ENCODE assay signal across 10 cellular contexts in genomic region chr10:77887631-77888355, GRCh38. TPM values are rescaled to one million over a fixed set of nuclear protein-coding genes. Genes with fewer than 3 reads are reported as not detected.
DNase-seq lines count a peak whose midpoint lies in the region; ATAC-seq, FAIRE-seq and TF ChIP-seq lines count a peak whose summit lies in the region.
"Had no signal": no experiment of that assay in that cellular context is flagged by ENCODE, and none has a peak within 500 bp of the region (broad histone marks: within the 10 kb centered on the region; RNA-seq: fewer than 3 reads in every experiment).

No MANE protein-coding gene starts in this region.

- FAIRE-seq in H1 (lab: Jason Lieb, UNC), result no peak

- peak overlapping the region; percentile 64 for H4K5ac ChIP-seq in H1 (ENCODE audit: insufficient read length, low read depth, low read length)

- peak overlapping the region; percentile 60 for H2BK12ac ChIP-seq in H1 (ENCODE audit: low read depth, low read length)

- H2BK120ac ChIP-seq in H1 (replicated peaks; ENCODE audit: low read depth, low read length), result peak overlapping the region; percentile 73

- H3K27me3 Mint-ChIP-seq in activated T-helper 2 cell treated with anti-CD3 and anti-CD28 coated beads, Interferon-gamma antibody, Interleukin-2, Interleukin-4, amounts not matched to agents 10 μg/mL and 5 μg/mL and 100 μg/mL, durations not matched to agents 14 hours and 24 hours and 36 hours (ENCODE audit: low read depth), result no peaks in the 10 kb centered on the region

- no peak overlapping the region for H3K27ac Mint-ChIP-seq in activated T-helper 2 cell treated with anti-CD3 and anti-CD28 coated beads, Interferon-gamma antibody, Interleukin-2, Interleukin-4, amounts not matched to agents 10 μg/mL and 5 μg/mL and 100 μg/mL, durations not matched to agents 14 hours and 24 hours and 36 hours

- intact Hi-C loops in lower lobe of right lung (cut with DNase I), result no loop called here
- intact Hi-C loops in activated T-helper 2 cell treated with anti-CD3 and anti-CD28 coated beads, Interferon-gamma antibody, Interleukin-2, Interleukin-4, amounts not matched to agents 10 μg/mL and 5 μg/mL and 100 μg/mL, durations not matched to agents 14 hours and 24 hours and 36 hours (cut with micrococcal nuclease), result no loop called here

- TF ChIP-seq RAD21 in H1 (IDR thresholded peaks at IDR 0.05 in 1 of 2, conservative IDR thresholded peaks at IDR 0.05 in 1 of 2; ENCODE audit: low read depth in 2 of 2, low read length in 2 of 2), result no peak

- peak overlapping the region; percentile 62 to 63 for H3K4me2 ChIP-seq in H1 (ENCODE audit: insufficient read depth in 1 of 2, low read depth in 2 of 2, low read length in 2 of 2)

- H3K36me3 ChIP-seq in H1 (ENCODE audit: control insufficient read depth in 2 of 4, insufficient read depth in 4 of 4, low read length in 3 of 4) (no peaks in the 10 kb centered on the region), lower lobe of right lung (no peaks in the 10 kb centered on the region)

- H3K36me3 Mint-ChIP-seq in activated T-helper 2 cell treated with anti-CD3 and anti-CD28 coated beads, Interferon-gamma antibody, Interleukin-2, Interleukin-4, amounts not matched to agents 10 μg/mL and 5 μg/mL and 100 μg/mL, durations not matched to agents 14 hours and 24 hours and 36 hours (ENCODE audit: low read depth), result no peaks in the 10 kb centered on the region

- WGBS in H1 (ENCODE audit: extremely low coverage in 1 of 2, insufficient coverage in 1 of 2, insufficient read length in 1 of 2, insufficient replicate concordance in 2 of 2, low coverage in 1 of 2, low lambda C conversion rate in 2 of 2, missing lambda C conversion rate in 1 of 2), 2 experiments, result 48% methylated on average over 11 of the region's 11 CpGs; no CpG with 5 or more reads in 1 of the 2 experiments

- peak overlapping the region; percentile 43 for H2BK20ac ChIP-seq in H1 (ENCODE audit: low read length)

- H3K4me3 Mint-ChIP-seq in activated T-helper 2 cell treated with anti-CD3 and anti-CD28 coated beads, Interferon-gamma antibody, Interleukin-2, Interleukin-4, amounts not matched to agents 10 μg/mL and 5 μg/mL and 100 μg/mL, durations not matched to agents 14 hours and 24 hours and 36 hours (ENCODE audit: low read depth), result no peak overlapping the region

- DNase-seq in NCI-H345 treated with DMSO at 0.1 percent for 48 hours (lab: John Stamatoyannopoulos, UW; ENCODE audit: unreplicated experiment) (peak; percentile 37), H1 (ENCODE audit: low read depth in 1 of 2, low spot score in 2 of 2) (no peak), lower lobe of right lung (no peak), glomerular visceral epithelial cell (ENCODE audit: extremely low spot score) (no peak), AML-193 (lab: John Stamatoyannopoulos, UW) (no peak)
- no peak for DNase-seq in activated T-helper 2 cell treated with anti-CD3 and anti-CD28 coated beads, Interferon-gamma antibody, Interleukin-2, Interleukin-4, amounts not matched to agents 10 μg/mL and 5 μg/mL and 100 μg/mL, durations not matched to agents 14 hours and 24 hours and 36 hours (ENCODE audit: low spot score)
- DNase-seq: SHP77 had no signal

- no peak overlapping the region; a peak in 2 of 7 replicates for H3K9ac ChIP-seq in H1 (replicated peaks in 1 of 4; ENCODE audit: extremely low read depth in 1 of 4, low read depth in 3 of 4, low read length in 3 of 4)

- ATAC-seq in lower lobe of right lung (peak in 1 of 2 donors; percentile 27), GM21515 (IDR thresholded peaks at IDR 0.05; ENCODE audit: unreplicated experiment) (no peak)
- ATAC-seq: K562 had no signal

- H3K4me1 Mint-ChIP-seq in activated T-helper 2 cell treated with anti-CD3 and anti-CD28 coated beads, Interferon-gamma antibody, Interleukin-2, Interleukin-4, amounts not matched to agents 10 μg/mL and 5 μg/mL and 100 μg/mL, durations not matched to agents 14 hours and 24 hours and 36 hours (ENCODE audit: low read depth), result no peaks in the 10 kb centered on the region

- H4K91ac ChIP-seq in H1 (replicated peaks; ENCODE audit: insufficient read length, low read length), result peak overlapping the region; percentile 54

- no peak overlapping the region for H3K23ac ChIP-seq in H1 (ENCODE audit: insufficient read length)

- H3K4me3 ChIP-seq in H1 (ENCODE audit: extremely low read depth in 1 of 4, insufficient read depth in 2 of 4, low read depth in 3 of 4, low read length in 4 of 4) (peak overlapping the region in 2 of 4 experiments; percentile 5 to 20; a peak in 1 of 8 replicates), lower lobe of right lung (peak overlapping the region; percentile 30)
- H3K4me3 ChIP-seq: K562 had no signal

- peaks cover 4 to 89% of the 10 kb centered on the region in 2 experiments; a peak in 3 of 4 replicates for H3K79me2 ChIP-seq in H1 (ENCODE audit: control insufficient read depth in 1 of 2, insufficient read depth in 2 of 2, low read length in 2 of 2)

- CTCF ChIA-PET in H1 (lab: Charles Lee; ENCODE audit: partially characterized antibody), result interaction anchor here (0.9 to 9.7 kb wide), 10 partner anchors 9 to 85 kb away, joined by 3 to 169 read pairs (median 4); no protein-coding TSS in a partner anchor

- H3K4ac ChIP-seq in H1 (replicated peaks; ENCODE audit: insufficient read length, low read depth, low read length), result no peak overlapping the region

- 0 out of 2 replicates have a peak overlapping the region, but pooled peaks have one; percentile 15 for H4K8ac ChIP-seq in H1 (ENCODE audit: extremely low read depth, insufficient read depth, low read length)

- no peaks in the 10 kb centered on the region for H3K9me3 Mint-ChIP-seq in activated T-helper 2 cell treated with anti-CD3 and anti-CD28 coated beads, Interferon-gamma antibody, Interleukin-2, Interleukin-4, amounts not matched to agents 10 μg/mL and 5 μg/mL and 100 μg/mL, durations not matched to agents 14 hours and 24 hours and 36 hours

- H3K9me3 ChIP-seq in H1 (ENCODE audit: insufficient read depth in 2 of 2, low read depth in 1 of 2, low read length in 1 of 2) (no peaks in the 10 kb centered on the region), lower lobe of right lung (no peaks in the 10 kb centered on the region)

- no peak for TF ChIP-seq POLR2A in H1 (IDR thresholded peaks at IDR 0.05; ENCODE audit: control extremely low read depth in 1 of 2, low read depth in 2 of 2, low read length in 2 of 2)

- TF ChIP-seq EP300 in H1 (IDR thresholded peaks at IDR 0.05; ENCODE audit: borderline replicate concordance in 1 of 2, low read depth in 2 of 2, low read length in 2 of 2), result no peak

- no peak overlapping the region for H2AFZ ChIP-seq in H1 (ENCODE audit: low read length)

- H3K14ac ChIP-seq in H1 (ENCODE audit: insufficient read length), result no peak overlapping the region

- H2AK5ac ChIP-seq in H1 (ENCODE audit: low read depth, low read length), result peak overlapping the region; percentile 11; the same call in 1 of the 2 replicates

- H3K23me2 ChIP-seq in H1 (ENCODE audit: low read depth, low read length), result no peaks in the 10 kb centered on the region

- H4K20me1 ChIP-seq in H1 (replicated peaks in 1 of 2; ENCODE audit: control insufficient read depth in 1 of 2, insufficient read depth in 2 of 2, low read length in 2 of 2), result peaks cover 3 to 6% of the 10 kb centered on the region in 2 experiments

- H3K18ac ChIP-seq in H1 (ENCODE audit: extremely low read depth, low read length), result peak overlapping the region; percentile 12; the same call in 1 of the 2 replicates

- peaks cover 30 to 51% (median 32%) of the 10 kb centered on the region in 4 experiments for H3K4me1 ChIP-seq in H1 (replicated peaks in 1 of 4; ENCODE audit: control insufficient read depth in 3 of 4, insufficient read depth in 4 of 4, low read length in 3 of 4)
- peaks cover 31% of the 10 kb centered on the region for H3K4me1 ChIP-seq in lower lobe of right lung

- peak overlapping the region; percentile 80; the same call in 1 of the 2 replicates for H2BK5ac ChIP-seq in H1 (ENCODE audit: low read depth, low read length)

- peaks cover 13% of the 10 kb centered on the region for H3K79me1 ChIP-seq in H1 (ENCODE audit: low read depth, low read length)

- H3K27ac ChIP-seq in H1 (ENCODE audit: low read depth, low read length), result peak overlapping the region; percentile 17; the same call in 1 of the 2 replicates
- H3K27ac ChIP-seq in lower lobe of right lung, result peak overlapping the region; percentile 53
- H3K27ac ChIP-seq in temporal lobe (ENCODE audit: low read depth, low read length), result peak overlapping the region; percentile 72

- POLR2A ChIA-PET in H1 (lab: Charles Lee; ENCODE audit: partially characterized antibody), result interaction anchor here (0.7 to 3.4 kb wide), 6 partner anchors 10 to 82 kb away, joined by 3 to 17 read pairs (median 4); no protein-coding TSS in a partner anchor

- TF ChIP-seq CTCF in H1 (IDR thresholded peaks at IDR 0.05; ENCODE audit: control extremely low read depth in 1 of 3, insufficient read depth in 1 of 3, low read depth in 1 of 3, low read length in 3 of 3) (no peak), lower lobe of right lung (IDR thresholded peaks at IDR 0.05) (no peak)

- no peak overlapping the region for H2BK15ac ChIP-seq in H1 (ENCODE audit: low read length)

- H3K56ac ChIP-seq in H1 (replicated peaks; ENCODE audit: insufficient read length, low read depth, low read length), result no peak overlapping the region

- H3K27me3 ChIP-seq in H1 (replicated peaks in 1 of 4; ENCODE audit: control insufficient read depth in 3 of 4, extremely low read depth in 1 of 4, insufficient read depth in 3 of 4, low read length in 3 of 4), result no peaks in the 10 kb centered on the region
- no peaks in the 10 kb centered on the region for H3K27me3 ChIP-seq in lower lobe of right lung (ENCODE audit: low read depth)

TF ChIP-seq in H1, 55 proteins besides CTCF, POLR2A, EP300 and RAD21 (continues in another document):
- TF ChIP-seq SP4 (IDR thresholded peaks at IDR 0.05; ENCODE audit: low read length) (no peak), SIN3A (conservative IDR thresholded peaks at IDR 0.05 in 1 of 2, IDR thresholded peaks at IDR 0.05 in 1 of 2; ENCODE audit: low read depth in 1 of 2, low read length in 2 of 2) (no peak), TBP (IDR thresholded peaks at IDR 0.05; ENCODE audit: low read depth, low read length) (no peak), CEBPB (IDR thresholded peaks at IDR 0.05; ENCODE audit: low read depth, low read length) (no peak)

RNA-seq across cellular contexts. Expression of gene DLG5, which starts 38.8 kb away (rescaled TPM):
- 71.4 and 71.8 TPM in 2 replicates for total RNA-seq in H1 (2021; fragmentation: NEBNext Ultra II Directional; extraction: Animal tissue kit (Norgen Biotek cat#: 25700))
- polyA plus RNA-seq in H1 (2011; rRNA removed), result 15.6 and 31.4 TPM in 2 replicates
- 29.7 TPM for polyA plus RNA-seq in H1 (2011; cell fraction: cytosol; rRNA removed)
- 105 TPM for polyA plus RNA-seq in H1 (2011; cell fraction: nucleus; rRNA removed)
- 37.5 to 47.2 TPM (median 44.9 TPM) in 4 replicates for polyA plus RNA-seq in H1 (2012, experiment 1 of 2)
- polyA plus RNA-seq in H1 (2012, experiment 2 of 2), result 14.3 TPM
- polyA plus RNA-seq in H1 (2013, experiment 1 of 2), result 33.3 TPM
- 32.1 TPM for polyA plus RNA-seq in H1 (2013, experiment 2 of 2)
- polyA minus RNA-seq in H1 (2011; rRNA and poly(A)+ RNA removed), result 36.3 and 52.4 TPM in 2 replicates
- 34.0 TPM for polyA minus RNA-seq in H1 (2011; cell fraction: cytosol; rRNA and poly(A)+ RNA removed)
- polyA minus RNA-seq in H1 (2011; cell fraction: nucleus; rRNA and poly(A)+ RNA removed), result 45.7 TPM
- total RNA-seq in lower lobe of right lung, result 18.7 TPM
- 40.3 TPM for total RNA-seq in temporal lobe
- total RNA-seq in activated T-helper 2 cell treated with anti-CD3 and anti-CD28 coated beads, Interferon-gamma antibody, Interleukin-2, Interleukin-4, amounts not matched to agents 10 μg/mL and 5 μg/mL and 100 μg/mL, durations not matched to agents 14 hours and 24 hours and 36 hours, result 6.7 and 7.8 TPM in 2 replicates

Comparison
In these comparisons a context has a peak if more than half of its experiments do, and no peak if none do; other contexts are left out.
1. H3K27ac ChIP-seq: peak in every context shown above with its lines; median percentile 72 in temporal lobe; 53 in lower lobe of right lung; 17 in H1.